13 cellular contexts compared by ENCODE assay signal in the genomic region with DNA sequence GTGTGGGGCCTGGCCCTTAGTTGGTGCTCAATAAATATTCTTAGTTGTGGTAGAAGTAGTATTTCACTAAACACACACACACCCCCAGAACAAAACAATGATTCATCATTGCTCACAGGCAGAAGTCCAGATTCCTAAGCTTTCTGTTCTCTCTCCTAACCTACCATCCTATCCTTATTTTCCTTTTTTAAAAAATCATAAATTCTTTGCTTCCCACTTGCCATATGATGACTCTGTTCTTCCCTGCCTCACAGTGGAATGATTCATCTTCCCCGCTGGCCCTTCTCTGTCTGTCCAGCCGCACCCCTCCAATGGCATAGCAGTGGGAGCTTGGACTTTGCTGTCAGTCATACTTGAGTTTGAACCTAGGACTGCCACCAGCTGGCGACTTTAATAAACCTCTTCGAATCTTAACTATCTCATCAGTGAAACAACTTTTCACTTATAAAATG. TPM values are rescaled to one million over a fixed set of nuclear protein-coding genes. Genes with fewer than 3 reads are reported as not detected.
DNase-seq lines count a peak whose midpoint lies in the region; FAIRE-seq and TF ChIP-seq lines count a peak whose summit lies in the region.
"Had no signal": no experiment of that assay in that cellular context is flagged by ENCODE, and none has a peak within 500 bp of the region (broad histone marks: within the 10 kb centered on the region; RNA-seq: fewer than 3 reads in every experiment).

No MANE protein-coding gene starts in this region.

- TF ChIP-seq CTCF in astrocyte of the cerebellum (IDR thresholded peaks at IDR 0.05; ENCODE audit: low read depth, low read length, missing control alignments), result no peak
- TF ChIP-seq CTCF in keratinocyte (optimal IDR thresholded peaks at IDR 0.05 in 1 of 3, IDR thresholded peaks at IDR 0.05 in 1 of 3, conservative IDR thresholded peaks at IDR 0.05 in 1 of 3; ENCODE audit: extremely low read depth in 1 of 3, insufficient read depth in 2 of 3, low read length in 3 of 3), result no peak
- TF ChIP-seq CTCF in endothelial cell (IDR thresholded peaks at IDR 0.05; ENCODE audit: unreplicated experiment), result no peak

- H3K9ac ChIP-seq in keratinocyte (ENCODE audit: control insufficient read depth, extremely low read depth, insufficient read depth, low read length), result no peak overlapping the region
- H3K9ac ChIP-seq: neural progenitor cell had no signal

- H3K4me3 ChIP-seq in astrocyte of the cerebellum (ENCODE audit: low read depth, low read length), result no peak overlapping the region
- H3K4me3 ChIP-seq in keratinocyte (ENCODE audit: control insufficient read depth in 2 of 3, extremely low read depth in 1 of 3, insufficient read depth in 2 of 3, low read depth in 1 of 3, low read length in 3 of 3), result no peak overlapping the region
- H3K4me3 ChIP-seq: neural progenitor cell, transverse colon had no signal

- peak; percentile 87 for DNase-seq in AG20443 (ENCODE audit: low spot score)
- peak; percentile 60 for DNase-seq in HTR-8/SVneo (ENCODE audit: insufficient read length, low spot score)
- DNase-seq in astrocyte of the cerebellum (ENCODE audit: low read depth), result peak; percentile 47
- DNase-seq in keratinocyte (ENCODE audit: low read depth, low spot score), result peak; percentile 49
- no peak for DNase-seq in stimulated activated CD4-positive, alpha-beta T cell treated with anti-CD3 and anti-CD28 coated beads, Interleukin-4, amount 100 ng/mL, for 4 hours
- no peak for DNase-seq in endothelial cell (ENCODE audit: low spot score)
- no peak for DNase-seq in NCI-H2029 treated with DMSO at 0.1 percent for 48 hours (lab: John Stamatoyannopoulos, UW)
- no peak for DNase-seq in activated CD4-positive, alpha-beta T cell treated with anti-CD3 and anti-CD28 coated beads for 4 hours
- DNase-seq: cortex of kidney; stimulated activated CD4-positive, alpha-beta T cell treated with anti-CD3 and anti-CD28 coated beads, Interleukin-4, amount 100 ng/mL, for 24 hours; transverse colon had no signal

- peaks cover 18% of the 10 kb centered on the region for H3K27me3 Mint-ChIP-seq in endothelial cell (ENCODE audit: unreplicated experiment)

- peaks cover 16% of the 10 kb centered on the region for H3K27me3 ChIP-seq in keratinocyte (ENCODE audit: control insufficient read depth, extremely low read depth, insufficient read depth, low read length)

- H2AFZ ChIP-seq in keratinocyte (ENCODE audit: control insufficient read depth, low read length), result no peak overlapping the region
- H2AFZ ChIP-seq: neural progenitor cell had no signal

- no peak overlapping the region for H3K4me2 ChIP-seq in keratinocyte (ENCODE audit: control insufficient read depth, extremely low read depth, insufficient read depth, low read depth, low read length)
- H3K4me2 ChIP-seq: neural progenitor cell had no signal

- dilution Hi-C loops in keratinocyte (cut with MboI; ENCODE audit: extremely low pct_ligation_motif_present, low sequenced_read_pairs), result no loop called here

- no peak overlapping the region for H3K4me3 Mint-ChIP-seq in endothelial cell (ENCODE audit: unreplicated experiment)
- H3K4me3 Mint-ChIP-seq: neural progenitor cell had no signal

- H3K36me3 Mint-ChIP-seq in endothelial cell (ENCODE audit: low read depth, unreplicated experiment), result peaks cover 3% of the 10 kb centered on the region
- H3K36me3 Mint-ChIP-seq: neural progenitor cell had no signal

- in situ Hi-C loops in astrocyte of the cerebellum (cut with HindIII; ENCODE audit: low sequenced_read_pairs), result no loop called here

- peaks cover 19% of the 10 kb centered on the region for H3K4me1 ChIP-seq in keratinocyte (ENCODE audit: control insufficient read depth, extremely low read depth, insufficient read depth, low read length)
- H3K4me1 ChIP-seq: Caco-2, neural progenitor cell had no signal

- no peaks in the 10 kb centered on the region for H4K20me1 ChIP-seq in keratinocyte (ENCODE audit: control insufficient read depth, extremely low read depth, insufficient read depth, low read length)

- no peaks in the 10 kb centered on the region for H3K36me3 ChIP-seq in keratinocyte (ENCODE audit: control insufficient read depth in 2 of 2, extremely low read depth in 1 of 2, insufficient read depth in 2 of 2, low read length in 2 of 2)
- H3K36me3 ChIP-seq: neural progenitor cell, transverse colon had no signal

- H3K9me3 Mint-ChIP-seq in endothelial cell (ENCODE audit: unreplicated experiment), result no peaks in the 10 kb centered on the region

- peaks cover 7% of the 10 kb centered on the region for H3K4me1 Mint-ChIP-seq in endothelial cell (ENCODE audit: unreplicated experiment)

- H3K79me2 ChIP-seq in keratinocyte (ENCODE audit: control insufficient read depth, insufficient read depth, low read length), result no peaks in the 10 kb centered on the region

- no peak overlapping the region for H3K27ac Mint-ChIP-seq in endothelial cell (ENCODE audit: unreplicated experiment)
- H3K27ac Mint-ChIP-seq: neural progenitor cell had no signal

- peak; percentile 68 for FAIRE-seq in HTR-8/SVneo (lab: Jason Lieb, UNC)
- peak; percentile 26 for FAIRE-seq in keratinocyte (lab: Jason Lieb, UNC)

- no peak overlapping the region for H3K27ac ChIP-seq in keratinocyte (ENCODE audit: control insufficient read depth, insufficient read depth, low read length)
- H3K27ac ChIP-seq: neural progenitor cell, transverse colon had no signal

- no peaks in the 10 kb centered on the region for H3K9me1 ChIP-seq in keratinocyte (ENCODE audit: control insufficient read depth, extremely low read depth, insufficient read depth, low read length)

- no peaks in the 10 kb centered on the region for H3K9me3 ChIP-seq in keratinocyte (ENCODE audit: control insufficient read depth, low read depth, low read length)
- H3K9me3 ChIP-seq: transverse colon had no signal

RNA-seq across cellular contexts. Expression of a gene that starts 5.2 kb away (rescaled TPM):
- 0.26 to 2.0 TPM (median 0.96 TPM) in 3 replicates for polyA plus RNA-seq in keratinocyte
- polyA plus RNA-seq in keratinocyte (2011; ENCODE audit: low read depth), result 1.1 TPM
- 0.36 and 0.57 TPM in 2 replicates for polyA plus RNA-seq in keratinocyte (2011; cell fraction: cytosol; rRNA removed)
- polyA plus RNA-seq in keratinocyte (2011; cell fraction: nucleus; rRNA removed), result 1.9 and 4.1 TPM in 2 replicates
- 0.38 and 1.6 TPM in 2 replicates for polyA plus RNA-seq in keratinocyte (2012; ENCODE audit: low replicate concordance)
- 1.0 to 1.8 TPM (median 1.7 TPM) in 3 replicates for polyA minus RNA-seq in keratinocyte
- not detected for polyA minus RNA-seq in keratinocyte (2011; cell fraction: cytosol; rRNA and poly(A)+ RNA removed)
- 0.84 and 2.3 TPM in 2 replicates for polyA minus RNA-seq in keratinocyte (2011; cell fraction: nucleus; rRNA and poly(A)+ RNA removed)
- total RNA-seq in endothelial cell (ENCODE audit: unreplicated experiment), result 0.90 TPM

Comparison
In these comparisons a context has a peak if more than half of its experiments do, and no peak if none do; other contexts are left out.
1. DNase-seq: peak in AG20443 (single experiment), HTR-8/SVneo (single experiment), astrocyte of the cerebellum (single experiment) and keratinocyte (single experiment); none in stimulated activated CD4-positive, alpha-beta T cell treated with anti-CD3 and anti-CD28 coated beads, Interleukin-4, amount 100 ng/mL, for 4 hours (0 of 2), endothelial cell (single experiment), NCI-H2029 treated with DMSO at 0.1 percent for 48 hours (single experiment) and activated CD4-positive, alpha-beta T cell treated with anti-CD3 and anti-CD28 coated beads for 4 hours (0 of 2).